Comparison of ENCODE assay signal across 21 cellular contexts in the genomic region with DNA sequence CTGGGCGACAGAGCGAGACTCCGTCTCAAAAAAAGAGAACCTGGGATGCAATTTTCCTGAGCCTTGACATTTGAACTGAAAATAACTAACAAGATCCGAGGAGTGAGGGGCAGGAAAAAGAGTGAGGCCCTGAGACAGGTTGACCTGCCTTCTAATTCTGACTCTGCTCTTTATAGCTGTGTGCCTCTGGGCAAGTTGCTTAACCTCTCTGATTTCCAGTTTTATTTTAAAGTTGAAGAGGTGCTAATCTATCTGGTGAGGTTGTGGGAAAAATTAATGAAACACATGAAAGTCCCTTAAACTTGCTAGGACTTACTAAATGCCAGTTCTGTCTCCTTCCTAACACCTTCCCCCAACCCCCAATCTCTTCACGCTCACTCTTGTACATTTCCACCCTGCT.
"Had no signal": no experiment of that assay in that cellular context is flagged by ENCODE, and none has a peak within 500 bp of the region (broad histone marks: within the 10 kb centered on the region; RNA-seq: fewer than 3 reads in every experiment).

No MANE protein-coding gene starts in this region.

- H3K27me3 Mint-ChIP-seq: activated CD4-positive, alpha-beta T cell treated with anti-CD3 and anti-CD28 coated beads, Interleukin-2, amount 10 ng/mL, durations not matched to agents 24 days and 14 days; activated naive CD8-positive, alpha-beta T cell treated with anti-CD3 and anti-CD28 coated beads, Interleukin-2, amount 10 ng/mL, durations not matched to agents 7 days and 5 days had no signal

- H3K4me3 Mint-ChIP-seq: activated CD4-positive, alpha-beta T cell treated with anti-CD3 and anti-CD28 coated beads, Interleukin-2, amount 10 ng/mL, durations not matched to agents 24 days and 14 days; activated CD8-positive, alpha-beta T cell treated with anti-CD3 and anti-CD28 coated beads, Interleukin-2, amount 10 ng/mL, durations not matched to agents 7 days and 5 days; activated naive CD8-positive, alpha-beta T cell treated with anti-CD3 and anti-CD28 coated beads, Interleukin-2, amount 10 ng/mL, durations not matched to agents 7 days and 5 days; immature natural killer cell had no signal

- DNase-seq: activated CD4-positive, alpha-beta T cell treated with anti-CD3 and anti-CD28 coated beads, Interleukin-2, amount 10 ng/mL, durations not matched to agents 24 days and 14 days; activated CD4-positive, CD25-positive, alpha-beta regulatory T cell; activated CD8-positive, alpha-beta memory T cell treated with anti-CD3 and anti-CD28 coated beads, Interleukin-2, amount 50 U/mL, for 4 hours; activated CD8-positive, alpha-beta T cell treated with anti-CD3 and anti-CD28 coated beads, Interleukin-2, amount 10 ng/mL, durations not matched to agents 7 days and 5 days; activated gamma-delta T cell treated with Interleukin-2 at 50 U/mL for 16 hours; activated naive CD8-positive, alpha-beta T cell treated with anti-CD3 and anti-CD28 coated beads, Interleukin-2, amount 10 ng/mL, durations not matched to agents 7 days and 5 days; activated T-cell treated with anti-CD3 and anti-CD28 coated beads, Interleukin-2, amount 50 U/mL, for 48 hours; anterior cingulate cortex; cerebellar nuclear complex; effector CD8-positive, alpha-beta T cell; heart left ventricle; immature natural killer cell; left cardiac atrium; midbrain; ovary; tibial artery had no signal

- H3K27me3 ChIP-seq: heart left ventricle, ovary, tibial artery, vagina had no signal

- FAIRE-seq: frontal cortex, TTC549 had no signal

- H3K4me3 ChIP-seq: heart left ventricle, lung, ovary, tibial artery, vagina had no signal

- H3K36me3 Mint-ChIP-seq: immature natural killer cell had no signal

- ATAC-seq: activated CD8-positive, alpha-beta T cell treated with anti-CD3 and anti-CD28 coated beads, Interleukin-2, amount 10 ng/mL, durations not matched to agents 7 days and 5 days; heart left ventricle; left cardiac atrium; sciatic nerve had no signal

- H3K9me3 ChIP-seq: heart left ventricle, ovary, tibial artery, vagina had no signal

- H3K36me3 ChIP-seq: ovary, tibial artery, vagina had no signal

- H3K27ac ChIP-seq: ovary, tibial artery, vagina had no signal

- H3K27ac Mint-ChIP-seq: activated CD4-positive, alpha-beta T cell treated with anti-CD3 and anti-CD28 coated beads, Interleukin-2, amount 10 ng/mL, durations not matched to agents 24 days and 14 days; activated CD8-positive, alpha-beta T cell treated with anti-CD3 and anti-CD28 coated beads, Interleukin-2, amount 10 ng/mL, durations not matched to agents 7 days and 5 days; activated naive CD8-positive, alpha-beta T cell treated with anti-CD3 and anti-CD28 coated beads, Interleukin-2, amount 10 ng/mL, durations not matched to agents 7 days and 5 days had no signal

- H3K9me3 Mint-ChIP-seq: activated CD4-positive, alpha-beta T cell treated with anti-CD3 and anti-CD28 coated beads, Interleukin-2, amount 10 ng/mL, durations not matched to agents 24 days and 14 days; activated naive CD8-positive, alpha-beta T cell treated with anti-CD3 and anti-CD28 coated beads, Interleukin-2, amount 10 ng/mL, durations not matched to agents 7 days and 5 days; immature natural killer cell had no signal
